ENCODE assay signal across 16 cellular contexts in the genomic region with DNA sequence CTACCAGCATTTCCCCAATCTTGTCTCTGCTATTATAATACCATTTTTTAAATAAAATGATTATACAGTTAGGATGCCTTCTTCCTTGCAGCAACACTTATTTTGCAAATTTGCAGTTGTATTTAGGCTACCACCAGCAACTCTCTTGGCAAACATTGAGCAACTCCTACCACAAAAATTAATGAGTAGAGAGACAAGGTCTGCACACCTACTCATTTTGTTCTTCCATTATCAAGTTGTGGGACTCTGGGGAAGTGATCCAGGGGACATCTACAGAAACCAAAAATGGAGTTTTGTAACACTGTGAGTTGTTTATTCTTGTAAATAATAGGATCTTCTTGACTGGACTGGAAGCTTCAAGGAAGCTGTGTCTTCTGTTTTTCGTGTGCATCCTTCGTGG.
"Had no signal": no experiment of that assay in that cellular context is flagged by ENCODE, and none has a peak within 500 bp of the region (broad histone marks: within the 10 kb centered on the region; RNA-seq: fewer than 3 reads in every experiment).

No MANE protein-coding gene starts in this region.

- H3K36me3 ChIP-seq: ascending aorta, uterus had no signal

- H3K27me3 Mint-ChIP-seq: activated naive CD8-positive, alpha-beta T cell treated with anti-CD3 and anti-CD28 coated beads, Interleukin-2, amount 50 U/mL, for 24 hours; dendritic cell treated with granulocyte-macrophage colony-stimulating factor and Interleukin-4, amounts not matched to agents 40 ng/mL and 50 ng/mL, for 4 days; stimulated activated memory B cell treated with anti-CD40 and anti-IgM and Interleukin-4, amounts not matched to agents 10 μg/mL and 1 μg/mL and 100 μg/mL, for 72 hours had no signal

- H3K9me3 ChIP-seq: ascending aorta, heart right ventricle, tibial artery, uterus had no signal

- ATAC-seq: activated naive CD8-positive, alpha-beta T cell treated with anti-CD3 and anti-CD28 coated beads, Interleukin-2, amount 50 U/mL, for 24 hours; heart right ventricle; left cardiac atrium; stimulated activated memory B cell treated with anti-CD40 and anti-IgM and Interleukin-4, amounts not matched to agents 10 μg/mL and 1 μg/mL and 100 μg/mL, for 72 hours; WTC11 had no signal

- DNase-seq: activated CD4-positive, alpha-beta T cell treated with anti-CD3 and anti-CD28 coated beads for 48 hours; activated gamma-delta T cell treated with Interleukin-2 at 50 U/mL for 16 hours; activated naive CD8-positive, alpha-beta T cell treated with anti-CD3 and anti-CD28 coated beads, Interleukin-2, amount 50 U/mL, for 24 hours; effector memory CD4-positive, alpha-beta T cell; foreskin melanocyte; heart right ventricle; left cardiac atrium; midbrain; retina; tibial artery; uterus had no signal

- H3K27ac ChIP-seq: ascending aorta, heart right ventricle, tibial artery, uterus had no signal

- H3K4me1 ChIP-seq: uterus had no signal

- H3K9me3 Mint-ChIP-seq: activated naive CD8-positive, alpha-beta T cell treated with anti-CD3 and anti-CD28 coated beads, Interleukin-2, amount 50 U/mL, for 24 hours; dendritic cell treated with granulocyte-macrophage colony-stimulating factor and Interleukin-4, amounts not matched to agents 40 ng/mL and 50 ng/mL, for 4 days; stimulated activated memory B cell treated with anti-CD40 and anti-IgM and Interleukin-4, amounts not matched to agents 10 μg/mL and 1 μg/mL and 100 μg/mL, for 72 hours; WTC11 had no signal

- H3K27me3 ChIP-seq: ascending aorta, heart right ventricle, tibial artery, uterus had no signal

- H3K27ac Mint-ChIP-seq: activated naive CD8-positive, alpha-beta T cell treated with anti-CD3 and anti-CD28 coated beads, Interleukin-2, amount 50 U/mL, for 24 hours; dendritic cell treated with granulocyte-macrophage colony-stimulating factor and Interleukin-4, amounts not matched to agents 40 ng/mL and 50 ng/mL, for 4 days; stimulated activated memory B cell treated with anti-CD40 and anti-IgM and Interleukin-4, amounts not matched to agents 10 μg/mL and 1 μg/mL and 100 μg/mL, for 72 hours; WTC11 had no signal

- H3K4me1 Mint-ChIP-seq: WTC11 had no signal

- H3K4me3 ChIP-seq: ascending aorta, heart right ventricle, lung, tibial artery, uterus had no signal

- H3K4me3 Mint-ChIP-seq: activated naive CD8-positive, alpha-beta T cell treated with anti-CD3 and anti-CD28 coated beads, Interleukin-2, amount 50 U/mL, for 24 hours; dendritic cell treated with granulocyte-macrophage colony-stimulating factor and Interleukin-4, amounts not matched to agents 40 ng/mL and 50 ng/mL, for 4 days; stimulated activated memory B cell treated with anti-CD40 and anti-IgM and Interleukin-4, amounts not matched to agents 10 μg/mL and 1 μg/mL and 100 μg/mL, for 72 hours; WTC11 had no signal
